27 cellular contexts compared by ENCODE assay signal in the genomic region with DNA sequence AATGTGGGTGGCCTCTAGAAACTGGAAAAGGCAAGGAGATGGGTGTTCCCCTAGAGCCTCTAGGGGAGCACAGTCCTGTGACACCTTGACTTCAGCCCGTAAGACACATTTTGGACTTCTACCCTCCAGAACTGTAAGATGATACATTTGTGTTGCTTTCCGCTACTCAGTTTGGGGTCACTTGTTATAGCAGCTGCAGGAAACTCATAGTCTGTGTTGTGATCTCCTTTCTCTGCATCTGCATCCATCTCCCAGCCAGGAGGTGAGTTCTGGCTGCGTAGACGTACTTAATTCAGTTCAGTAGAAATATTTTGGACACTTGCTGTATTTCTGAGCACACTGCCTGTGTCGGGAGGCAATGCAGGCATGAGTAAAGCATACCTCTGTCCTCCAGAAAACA. TPM values are rescaled to one million over a fixed set of nuclear protein-coding genes. Genes with fewer than 3 reads are reported as not detected.
"Had no signal": no experiment of that assay in that cellular context is flagged by ENCODE, and none has a peak within 500 bp of the region (broad histone marks: within the 10 kb centered on the region; RNA-seq: fewer than 3 reads in every experiment).

No MANE protein-coding gene starts in this region.

- DNase-seq: cortex of kidney; effector CD8-positive, alpha-beta T cell; effector memory CD8-positive, alpha-beta T cell; endodermal cell; erythroblast; esophagus squamous epithelium; foreskin fibroblast; foreskin melanocyte; gastrocnemius medialis; glutamatergic neuron; heart right ventricle; hippocampal formation; left cardiac atrium; left ventricle myocardium superior; mammary epithelial cell; naive B cell had no signal

- H3K36me3 ChIP-seq: esophagus squamous epithelium, gastrocnemius medialis, heart right ventricle, left lung had no signal

- H3K27me3 ChIP-seq: gastrocnemius medialis, heart right ventricle, left lung had no signal

- FAIRE-seq: colon, endometrium, islet of Langerhans, keratinocyte had no signal

- H3K4me3 ChIP-seq: esophagus squamous epithelium, gastrocnemius medialis, heart right ventricle, left lung, lung, mucosa of descending colon had no signal

- ATAC-seq: effector memory CD8-positive, alpha-beta T cell; esophagus mucosa; gastrocnemius medialis; heart right ventricle; left cardiac atrium; left ventricle myocardium superior had no signal

- H3K27ac ChIP-seq: epithelial cell of prostate had no signal

- H3K4me1 ChIP-seq: esophagus squamous epithelium had no signal

- H3K9me3 ChIP-seq: esophagus squamous epithelium, gastrocnemius medialis, heart right ventricle, left lung, mucosa of descending colon had no signal

RNA-seq across cellular contexts. Expression of a gene that starts 29.3 kb away (rescaled TPM):
- total RNA-seq: dermis microvascular lymphatic vessel endothelial cell, endodermal cell, left cardiac atrium, mesothelial cell of epicardium had no signal
